In genomic region chr10:43822509-43823236, GRCh38 we compare ENCODE assay signal across 15 cellular contexts.
DNase-seq lines count a peak whose midpoint lies in the region; ATAC-seq and TF ChIP-seq lines count a peak whose summit lies in the region.
"Had no signal": no experiment of that assay in that cellular context is flagged by ENCODE, and none has a peak within 500 bp of the region (broad histone marks: within the 10 kb centered on the region; RNA-seq: fewer than 3 reads in every experiment).

No MANE protein-coding gene starts in this region.

- no peak overlapping the region for H3K4me3 Mint-ChIP-seq in Calu3 (ENCODE audit: low read depth, unreplicated experiment)
- H3K4me3 Mint-ChIP-seq: naive B cell had no signal

- H3K4me1 ChIP-seq in right cardiac atrium (ENCODE audit: control insufficient read depth, insufficient read depth, low read length): peaks cover 2% of the 10 kb centered on the region
- H3K4me1 ChIP-seq in uterus: no peaks in the 10 kb centered on the region

- H3K36me3 Mint-ChIP-seq in Calu3 (ENCODE audit: insufficient read depth, unreplicated experiment): no peaks in the 10 kb centered on the region
- H3K36me3 Mint-ChIP-seq: naive B cell had no signal

- TF ChIP-seq CTCF in uterus (IDR thresholded peaks at IDR 0.05) (no peak), Calu3 (IDR thresholded peaks at IDR 0.05; ENCODE audit: unreplicated experiment) (no peak), GM13976 (IDR thresholded peaks at IDR 0.05; ENCODE audit: borderline replicate concordance, control extremely low read depth, extremely low read depth, insufficient read depth, missing control alignments) (no peak)

- H3K4me3 ChIP-seq in right cardiac atrium (ENCODE audit: low read length) (no peak overlapping the region), uterus (no peak overlapping the region)

- 65% methylated on average over 9 of the region's 9 CpGs for WGBS in right cardiac atrium

- H3K27ac Mint-ChIP-seq in Calu3 (ENCODE audit: unreplicated experiment): no peak overlapping the region
- H3K27ac Mint-ChIP-seq: naive B cell had no signal

- intact Hi-C loops in Right ventricle myocardium inferior (cut with DNase I) (no loop called here), cardiac septum (cut with DNase I) (loop anchor here (10.0 kb wide), 1 partner anchor 472 kb away; no protein-coding TSS in a partner anchor), right cardiac atrium (cut with DNase I) (loop anchor here in 1 of 4 donors (10.0 kb wide), 1 partner anchor 128 kb away; no protein-coding TSS in a partner anchor), uterus (cut with DNase I; ENCODE audit: low total_unique reads) (no loop called here), Calu3 (cut with micrococcal nuclease; ENCODE audit: unreplicated experiment) (no loop called here)

- no TSS peak for BruUV-seq in Calu3 (replicated peaks; lab: Mats Ljungman, UMichigan)

- H3K27me3 ChIP-seq in right cardiac atrium (ENCODE audit: control insufficient read depth, insufficient read depth) (no peaks in the 10 kb centered on the region), uterus (no peaks in the 10 kb centered on the region)

- in situ Hi-C loops in GM13976 (cut with MboI; ENCODE audit: low sequenced_read_pairs, unreplicated experiment): no loop called here

- no peaks in the 10 kb centered on the region for H3K9me3 Mint-ChIP-seq in Calu3 (ENCODE audit: low read depth, unreplicated experiment)

- peak overlapping the region; percentile 55 for H3K27ac ChIP-seq in right cardiac atrium (ENCODE audit: low read length)
- H3K27ac ChIP-seq in uterus: peak overlapping the region; percentile 78

- CTCF ChIA-PET in Calu3 (lab: Charles Lee): interaction anchor here (0.6 kb wide), 1 partner anchor 931 kb away, joined by 3 read pairs; no protein-coding TSS in a partner anchor

- no peaks in the 10 kb centered on the region for H3K4me1 Mint-ChIP-seq in Calu3 (ENCODE audit: low read depth, unreplicated experiment)
- H3K4me1 Mint-ChIP-seq: naive B cell had no signal

- ATAC-seq in Right ventricle myocardium inferior (peak; percentile 36), right cardiac atrium (peak; percentile 9 to 33)

- H3K9me3 ChIP-seq in right cardiac atrium (ENCODE audit: control insufficient read depth, low read length) (no peaks in the 10 kb centered on the region), uterus (no peaks in the 10 kb centered on the region)

- TF ChIP-seq POLR2A in uterus (IDR thresholded peaks at IDR 0.05): no peak

- DNase-seq in Right ventricle myocardium inferior (ENCODE audit: missing footprints) (no peak), cardiac septum (ENCODE audit: low spot score) (no peak), OCI-M1 (lab: John Stamatoyannopoulos, UW) (peak; percentile 54), right cardiac atrium (no peak), uterus (peak in 1 of 2 donors; percentile 57), Calu3 (no peak), GM13976 (ENCODE audit: low spot score) (no peak), pons (ENCODE audit: low spot score) (no peak)
- DNase-seq: activated effector memory CD4-positive, alpha-beta T cell treated with anti-CD3 and anti-CD28 coated beads, Interleukin-2, amount 50 U/mL, for 16 hours; C1 segment of cervical spinal cord; GF-D8; naive B cell; NCI-H1092; NCI-H510A; SHP77 treated with DMSO at 0.1 percent for 48 hours had no signal

- H3K36me3 ChIP-seq in uterus: no peaks in the 10 kb centered on the region

- H3K27me3 Mint-ChIP-seq in Calu3 (ENCODE audit: unreplicated experiment): peaks cover 9% of the 10 kb centered on the region
